ENCODE assay signal across 23 cellular contexts in the genomic region with DNA sequence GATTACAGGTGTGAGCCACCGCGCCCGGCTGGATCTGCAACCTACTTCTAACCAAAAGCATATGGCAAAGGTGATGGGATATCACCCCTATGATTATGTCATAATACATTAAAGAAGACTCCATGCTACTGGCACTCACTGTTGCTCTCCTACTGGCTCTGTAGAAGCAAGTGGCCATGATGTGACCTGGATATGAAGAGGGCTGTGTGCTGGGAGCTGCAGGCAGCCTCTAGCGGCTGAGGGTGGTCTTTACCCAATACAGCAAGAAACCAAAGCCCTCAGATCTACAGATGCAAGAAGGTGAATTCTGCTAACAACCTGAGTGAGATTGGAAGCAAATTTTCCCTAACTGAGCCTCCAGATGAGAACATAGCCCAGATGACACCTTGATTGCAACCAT. TPM values are rescaled to one million over a fixed set of nuclear protein-coding genes. Genes with fewer than 3 reads are reported as not detected.
A peak's percentile ranks its signal among the peaks of the same experiment; 100 is the strongest.
DNase-seq lines count a peak whose midpoint lies in the region; ATAC-seq and TF ChIP-seq lines count a peak whose summit lies in the region.
"Had no signal": no experiment of that assay in that cellular context is flagged by ENCODE, and none has a peak within 500 bp of the region (broad histone marks: within the 10 kb centered on the region; RNA-seq: fewer than 3 reads in every experiment).

No MANE protein-coding gene starts in this region.

- RAD21 ChIA-PET in HCT116 (lab: Charles Lee; ENCODE audit: low non-redundant PET in 1 of 2, low total read pairs in 2 of 2, uncharacterized antibody in 2 of 2, unreplicated experiment in 2 of 2) = no interaction called here

- intact Hi-C loops in HCT116 (cut with micrococcal nuclease) = no loop called here
- intact Hi-C loops in left ventricle myocardium superior (cut with micrococcal nuclease) = no loop called here
- intact Hi-C loops in adrenal gland (cut with DNase I) = no loop called here

- no peak overlapping the region for H3K9ac ChIP-seq in HCT116 (ENCODE audit: low read length)
- H3K9ac ChIP-seq: GM23248 had no signal

- 85 to 90% (median 87%) methylated on average over 4 of the region's 4 CpGs for WGBS in adrenal gland, 4 donors

- H3K4me2 ChIP-seq in HCT116 (ENCODE audit: low read length) = no peak overlapping the region

- no peaks in the 10 kb centered on the region for H3K79me2 ChIP-seq in HCT116 (ENCODE audit: insufficient read depth, low read length)

- TF ChIP-seq RAD21 in HCT116 (IDR thresholded peaks at IDR 0.05; ENCODE audit: low read depth) = no peak

- no peaks in the 10 kb centered on the region for H3K9me2 ChIP-seq in HCT116 (ENCODE audit: insufficient read depth)

- no peaks in the 10 kb centered on the region for H3K9me3 ChIP-seq in HCT116 (ENCODE audit: control insufficient read depth in 1 of 2, insufficient read depth in 1 of 2, low read depth in 1 of 2, low read length in 2 of 2)
- H3K9me3 ChIP-seq in adrenal gland (replicated peaks in 1 of 3) = no peaks in the 10 kb centered on the region
- H3K9me3 ChIP-seq: transverse colon had no signal

- CTCF ChIA-PET in HCT116 (lab: Charles Lee) = no interaction called here

- H3K4me3 ChIP-seq in HCT116 (replicated peaks in 1 of 2; ENCODE audit: low read depth in 1 of 2, low read length in 2 of 2) (no peak overlapping the region), adrenal gland (no peak overlapping the region)
- H3K4me3 ChIP-seq: cardiac muscle cell, GM23248, heart left ventricle, SK-N-MC, transverse colon had no signal

- BruUV-seq in HCT116 (replicated peaks; lab: Mats Ljungman, UMichigan) = no TSS peak

- H2AFZ ChIP-seq in HCT116 (ENCODE audit: low read depth, low read length, poor library complexity, severe bottlenecking) = no peak overlapping the region
- H2AFZ ChIP-seq: GM23248 had no signal

- H3K4me1 ChIP-seq in HCT116 (ENCODE audit: control insufficient read depth in 1 of 2, insufficient read depth in 2 of 2, low read length in 2 of 2) (no peaks in the 10 kb centered on the region), adrenal gland (replicated peaks in 1 of 2) (no peaks in the 10 kb centered on the region)
- H3K4me1 ChIP-seq: heart left ventricle, transverse colon had no signal

- peak in 2 of 3 experiments; percentile 23; a peak in 3 of 6 replicates for TF ChIP-seq CTCF in HCT116 (IDR thresholded peaks at IDR 0.05 in 2 of 3, conservative IDR thresholded peaks at IDR 0.05 in 1 of 3; ENCODE audit: borderline replicate concordance in 1 of 3, insufficient read depth in 1 of 3, low read depth in 2 of 3, low read length in 2 of 3)
- TF ChIP-seq CTCF in adrenal gland (IDR thresholded peaks at IDR 0.05) = no peak

- H4K20me1 ChIP-seq in HCT116 (ENCODE audit: insufficient read depth) = no peaks in the 10 kb centered on the region

- DNase-seq in ELR (ENCODE audit: low read depth) = peak; percentile 14
- DNase-seq in HCT116 (ENCODE audit: low read depth, low spot score) = no peak
- peak; percentile 41 for DNase-seq in SK-MEL-5 (ENCODE audit: low read depth, low spot score)
- peak; percentile 36 for DNase-seq in iPS-NIHi7 (ENCODE audit: extremely low spot score)
- no peak for DNase-seq in left ventricle myocardium superior
- no peak for DNase-seq in adrenal gland
- DNase-seq in activated CD4-positive, alpha-beta T cell treated with anti-CD3 and anti-CD28 coated beads for 1 hour = no peak
- DNase-seq: activated CD4-positive, alpha-beta T cell treated with anti-CD3 and anti-CD28 coated beads, Interleukin-2, amount 50 U/mL, for 1 hour; activated naive CD4-positive, alpha-beta T cell treated with anti-CD3 and anti-CD28 coated beads, Interleukin-2, amount 50 U/mL, for 16 hours; anterior cingulate cortex; CD4-positive, alpha-beta T cell; cortex of kidney; DMS 273 treated with DMSO at 0.1 percent for 48 hours; GM23248; heart left ventricle; NCI-H2081; NCI-H345; NCI-H82; T-helper 2 cell; transverse colon had no signal

- H3K36me3 ChIP-seq in HCT116 (ENCODE audit: control insufficient read depth in 1 of 2, insufficient read depth in 2 of 2, low read length in 2 of 2) = no peaks in the 10 kb centered on the region
- H3K36me3 ChIP-seq in adrenal gland (replicated peaks in 1 of 2) = no peaks in the 10 kb centered on the region
- H3K36me3 ChIP-seq: cardiac muscle cell, heart left ventricle, transverse colon had no signal

- peak; percentile 63; the same call in 1 of the 2 replicates for ATAC-seq in HCT116
- no peak for ATAC-seq in left ventricle myocardium superior
- ATAC-seq in GM18498 (IDR thresholded peaks at IDR 0.05; ENCODE audit: unreplicated experiment) = no peak
- ATAC-seq: heart left ventricle had no signal

- in situ Hi-C loops in SK-MEL-5 (cut with HindIII; ENCODE audit: low pct_unique_long_range_greater_than_20kb, low sequenced_read_pairs) = no loop called here

- H3K27me3 ChIP-seq in HCT116 (ENCODE audit: insufficient read depth, low read length) = no peaks in the 10 kb centered on the region
- no peaks in the 10 kb centered on the region for H3K27me3 ChIP-seq in adrenal gland
- H3K27me3 ChIP-seq: cardiac muscle cell, heart left ventricle, transverse colon had no signal

- POLR2A ChIA-PET in HCT116 (lab: Charles Lee) = no interaction called here

- H3K27ac ChIP-seq in HCT116 (ENCODE audit: low read depth, low read length) = no peak overlapping the region
- H3K27ac ChIP-seq in adrenal gland = no peak overlapping the region
- H3K27ac ChIP-seq: cardiac muscle cell, GM23248, heart left ventricle, SK-N-MC, transverse colon had no signal

- no peak for TF ChIP-seq POLR2A in HCT116 (IDR thresholded peaks at IDR 0.05; ENCODE audit: borderline replicate concordance, extremely low read depth, insufficient read depth, insufficient read length)
- TF ChIP-seq POLR2A in adrenal gland (IDR thresholded peaks at IDR 0.05) = no peak

TF ChIP-seq in HCT116, 20 proteins besides CTCF, POLR2A, EP300 and RAD21:
- TF ChIP-seq, protein P1, sequence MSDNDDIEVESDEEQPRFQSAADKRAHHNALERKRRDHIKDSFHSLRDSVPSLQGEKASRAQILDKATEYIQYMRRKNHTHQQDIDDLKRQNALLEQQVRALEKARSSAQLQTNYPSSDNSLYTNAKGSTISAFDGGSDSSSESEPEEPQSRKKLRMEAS (IDR thresholded peaks at IDR 0.05) = no peak
- no peak for TF ChIP-seq SRF (IDR thresholded peaks at IDR 0.05; ENCODE audit: low read depth)
- TF ChIP-seq, protein P2, sequence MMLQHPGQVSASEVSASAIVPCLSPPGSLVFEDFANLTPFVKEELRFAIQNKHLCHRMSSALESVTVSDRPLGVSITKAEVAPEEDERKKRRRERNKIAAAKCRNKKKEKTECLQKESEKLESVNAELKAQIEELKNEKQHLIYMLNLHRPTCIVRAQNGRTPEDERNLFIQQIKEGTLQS (IDR thresholded peaks at IDR 0.05) = no peak
- no peak for TF ChIP-seq ELF1 (IDR thresholded peaks at IDR 0.05; ENCODE audit: borderline replicate concordance, low read depth)
- no peak for TF ChIP-seq POLR2AphosphoS5 (IDR thresholded peaks at IDR 0.05; ENCODE audit: low read depth, low read length)
- TF ChIP-seq ZFX (IDR thresholded peaks at IDR 0.05) = no peak
- TF ChIP-seq YY1 (IDR thresholded peaks at IDR 0.05; ENCODE audit: extremely low read depth, insufficient replicate concordance, low read depth, low read length) = no peak
- no peak for TF ChIP-seq ZNF274 (IDR thresholded peaks at IDR 0.05; ENCODE audit: low read depth, low read length)
- no peak for TF ChIP-seq FOSL1 (IDR thresholded peaks at IDR 0.05; ENCODE audit: low read depth)
- TF ChIP-seq CBX3 (IDR thresholded peaks at IDR 0.05; ENCODE audit: low read depth) = no peak
- TF ChIP-seq EZH2phosphoT487 (IDR thresholded peaks at IDR 0.05; ENCODE audit: borderline replicate concordance) = no peak

RNA-seq across cellular contexts. Expression of a gene that starts 34.2 kb away (rescaled TPM):
- total RNA-seq in HCT116 (2021; ENCODE audit: unreplicated experiment) (4.6 TPM), left ventricle myocardium superior (0.42 TPM), adrenal gland (1 to 10 TPM in 7 of 8 donors, under 1 TPM in 1; 0.83 to 5.3 (median 2.1) TPM)
- 2.5 and 3.8 TPM in 2 replicates for polyA plus RNA-seq in HCT116 (2012)
- total RNA-seq in SK-MEL-5 (2014; rRNA removed; shearing (Covaris generic)) = 7.7 and 8.7 TPM in 2 replicates
- polyA plus RNA-seq in SK-MEL-5 (2015; cell fraction: cytosol; rRNA removed) = 10.1 and 15.3 TPM in 2 replicates
- polyA plus RNA-seq in SK-MEL-5 (2015; cell fraction: nucleus; rRNA removed) = 31.3 and 38.7 TPM in 2 replicates
- 1 to 10 TPM; 1.1 to 3.7 (median 2.3) TPM for polyA plus RNA-seq in adrenal gland

Comparison
In these comparisons a context has a peak if more than half of its experiments do, and no peak if none do; other contexts are left out.
1. DNase-seq: peak in ELR (single experiment), SK-MEL-5 (single experiment) and iPS-NIHi7 (single experiment); none in HCT116 (single experiment), left ventricle myocardium superior (single experiment), adrenal gland (0 of 7) and activated CD4-positive, alpha-beta T cell treated with anti-CD3 and anti-CD28 coated beads for 1 hour (single experiment).
2. CTCF ChIP-seq: peak in HCT116 (2 of 3); none in adrenal gland (0 of 6).